ENCODE assay signal across 17 cellular contexts in genomic region chr6:41228616-41229015, GRCh38. TPM values are rescaled to one million over a fixed set of nuclear protein-coding genes. Genes with fewer than 3 reads are reported as not detected.
DNase-seq lines count a peak whose midpoint lies in the region; ATAC-seq, FAIRE-seq and TF ChIP-seq lines count a peak whose summit lies in the region.
"Had no signal": no experiment of that assay in that cellular context is flagged by ENCODE, and none has a peak within 500 bp of the region (broad histone marks: within the 10 kb centered on the region; RNA-seq: fewer than 3 reads in every experiment).

No MANE protein-coding gene starts in this region.

- no peaks in the 10 kb centered on the region for H3K4me1 ChIP-seq in A549
- no peaks in the 10 kb centered on the region for H3K4me1 ChIP-seq in GM23248 (ENCODE audit: insufficient read depth)
- H3K4me1 ChIP-seq in OCI-LY7 (ENCODE audit: insufficient read depth, low read length, poor library complexity, severe bottlenecking), result no peaks in the 10 kb centered on the region
- H3K4me1 ChIP-seq: psoas muscle had no signal

- H3K27ac Mint-ChIP-seq in HFFc6, result no peak overlapping the region; the same call in 1 of the 2 replicates

- no peaks in the 10 kb centered on the region for H3K9me3 Mint-ChIP-seq in HFFc6

- intact Hi-C loops in OCI-LY7 (cut with micrococcal nuclease; ENCODE audit: unreplicated experiment), result no loop called here

- in situ Hi-C loops in GM23248 (cut with MboI), result no loop called here
- in situ Hi-C loops in GM13977 (cut with MboI; ENCODE audit: low pct_unique_long_range_greater_than_20kb, low sequenced_read_pairs, unreplicated experiment), result no loop called here

- H3F3A ChIP-seq in GM23248 (ENCODE audit: insufficient read depth), result no peaks in the 10 kb centered on the region

- no peaks in the 10 kb centered on the region for H3K4me1 Mint-ChIP-seq in HFFc6 (ENCODE audit: low read depth)

- H3K4me2 ChIP-seq in A549 (no peak overlapping the region), GM23248 (ENCODE audit: unreplicated experiment) (no peak overlapping the region), OCI-LY7 (ENCODE audit: low read length) (no peak overlapping the region)
- H3K4me2 ChIP-seq: hepatocyte had no signal

- H3K4me3 ChIP-seq in A549 (no peak overlapping the region), GM23248 (no peak overlapping the region), OCI-LY7 (ENCODE audit: low read depth, low read length, poor library complexity, severe bottlenecking) (no peak overlapping the region), fibroblast of the aortic adventitia (ENCODE audit: low read depth, low read length) (no peak overlapping the region)
- H3K4me3 ChIP-seq: hepatocyte, psoas muscle had no signal

- H3K36me3 ChIP-seq in GM23248 (ENCODE audit: low read depth), result no peaks in the 10 kb centered on the region
- H3K36me3 ChIP-seq in OCI-LY7 (ENCODE audit: insufficient read depth, low read length), result no peaks in the 10 kb centered on the region

- CTCF ChIA-PET in A549 (lab: Yijun Ruan, JAX) (no interaction called here), OCI-LY7 (lab: Charles Lee; ENCODE audit: unreplicated experiment) (no interaction called here)

- no peaks in the 10 kb centered on the region for H3K79me2 ChIP-seq in GM23248 (ENCODE audit: insufficient read depth)
- H3K79me2 ChIP-seq in OCI-LY7 (ENCODE audit: insufficient read depth, low read depth, low read length), result no peaks in the 10 kb centered on the region
- H3K79me2 ChIP-seq: hepatocyte had no signal

- no peaks in the 10 kb centered on the region for H4K20me1 ChIP-seq in GM23248 (ENCODE audit: insufficient read depth)
- H4K20me1 ChIP-seq in OCI-LY7 (ENCODE audit: insufficient read depth, low read length), result no peaks in the 10 kb centered on the region

- POLR2A ChIA-PET in A549 (lab: Yijun Ruan, JAX) (no interaction called here), OCI-LY7 (lab: Charles Lee) (no interaction called here)

- no peaks in the 10 kb centered on the region for H3K9me2 ChIP-seq in GM23248 (ENCODE audit: insufficient read depth)
- no peaks in the 10 kb centered on the region for H3K9me2 ChIP-seq in OCI-LY7 (ENCODE audit: insufficient read depth, low read length)

- no peak overlapping the region for H2AFZ ChIP-seq in GM23248
- no peak overlapping the region for H2AFZ ChIP-seq in OCI-LY7 (ENCODE audit: low read length)
- H2AFZ ChIP-seq: hepatocyte had no signal

- TF ChIP-seq CTCF in A549 (IDR thresholded peaks at IDR 0.05), result no peak
- 0 out of 2 replicates have a peak, but pooled peaks have one; percentile 16 for TF ChIP-seq CTCF in OCI-LY7 (conservative IDR thresholded peaks at IDR 0.05; ENCODE audit: low read length)
- no peak for TF ChIP-seq CTCF in fibroblast of the aortic adventitia (IDR thresholded peaks at IDR 0.05; ENCODE audit: insufficient read depth, low read length)
- no peak for TF ChIP-seq CTCF in GM13977 (IDR thresholded peaks at IDR 0.05; ENCODE audit: extremely low read depth, insufficient read depth, missing control alignments)
- no peak for TF ChIP-seq CTCF in HFFc6 (IDR thresholded peaks at IDR 0.05)

- H3K9ac ChIP-seq in GM23248, result no peak overlapping the region

- H3K4me3 Mint-ChIP-seq in HFFc6, result no peak overlapping the region

- H3K9me3 ChIP-seq in A549 (no peaks in the 10 kb centered on the region), GM23248 (ENCODE audit: low read depth) (no peaks in the 10 kb centered on the region), OCI-LY7 (ENCODE audit: low read length) (no peaks in the 10 kb centered on the region)
- H3K9me3 ChIP-seq: psoas muscle had no signal

- WGBS in A549 (ENCODE audit: missing lambda C conversion rate), result 46% methylated on average over 3 of the region's 5 CpGs
- WGBS in GM23248 (ENCODE audit: low coverage in 1 of 2, low lambda C conversion rate in 2 of 2, missing lambda C conversion rate in 2 of 2), 2 experiments, result 45% methylated on average over 5 of the region's 5 CpGs

- ATAC-seq in A549, result no peak
- no peak for ATAC-seq in GM19035 (IDR thresholded peaks at IDR 0.05; ENCODE audit: unreplicated experiment)
- ATAC-seq: activated CD4-positive, CD25-positive, alpha-beta regulatory T cell treated with anti-CD3 and anti-CD28 coated beads, Interleukin-2, amount 50 U/mL, for 24 hours; psoas muscle had no signal

- H3K27me3 Mint-ChIP-seq in HFFc6 (ENCODE audit: insufficient read depth), result peaks cover 16% of the 10 kb centered on the region

- no peak for TF ChIP-seq RAD21 in A549 (conservative IDR thresholded peaks at IDR 0.05 in 1 of 2, IDR thresholded peaks at IDR 0.05 in 1 of 2)

- H3K27me3 ChIP-seq in GM23248 (replicated peaks; ENCODE audit: insufficient read depth), result peaks cover 4% of the 10 kb centered on the region; the same call in 1 of the 2 replicates

- no peak for TF ChIP-seq EP300 in A549 (IDR thresholded peaks at IDR 0.05)

- H3K36me3 Mint-ChIP-seq in HFFc6 (ENCODE audit: low read depth), result no peaks in the 10 kb centered on the region

- BruUV-seq in OCI-LY7 (replicated peaks; lab: Mats Ljungman, UMichigan), result no TSS peak

- H3K27ac ChIP-seq in A549, result no peak overlapping the region
- no peak overlapping the region for H3K27ac ChIP-seq in GM23248
- no peak overlapping the region for H3K27ac ChIP-seq in OCI-LY7 (ENCODE audit: low read depth, low read length, poor library complexity, severe bottlenecking)
- H3K27ac ChIP-seq: hepatocyte, psoas muscle had no signal

- FAIRE-seq in A549 (lab: Jason Lieb, UNC), result no peak
- FAIRE-seq: astrocyte had no signal

- TF ChIP-seq POLR2A in A549 (IDR thresholded peaks at IDR 0.05; ENCODE audit: low read length), result no peak

- DNase-seq in A549 (ENCODE audit: low read depth in 1 of 2, low spot score in 1 of 2) (peak in 1 of 2 experiments; percentile 37), GM23248 (peak; percentile 5), OCI-LY7 (ENCODE audit: low spot score) (no peak), fibroblast of the aortic adventitia (ENCODE audit: low read depth) (peak; percentile 14), GM13977 (ENCODE audit: low spot score) (no peak), HCEC 1CT (no peak), HFFc6 (no peak)
- DNase-seq: NCI-H1092 treated with DMSO at 0.1 percent for 48 hours; NCI-H524 treated with DMSO at 0.1 percent for 48 hours; psoas muscle; stimulated activated CD4-positive, alpha-beta T cell treated with anti-CD3 and anti-CD28 coated beads, Interleukin-2, amount 100 ng/mL, for 24 hours; stimulated activated naive CD4-positive, alpha-beta T cell treated with Interleukin-2 at 50 U/mL for 16 hours had no signal

TF ChIP-seq in A549, 52 proteins besides CTCF, POLR2A, EP300 and RAD21:
- TF ChIP-seq ZNF302 (CRISPR knock-in tag; IDR thresholded peaks at IDR 0.05) (no peak), NFE2L2 (conservative IDR thresholded peaks at IDR 0.05; ENCODE audit: low read length) (no peak), SMC3 (IDR thresholded peaks at IDR 0.05) (no peak), MAFK (IDR thresholded peaks at IDR 0.05; ENCODE audit: partially characterized antibody) (peak; percentile 20)

RNA-seq across cellular contexts. Expression of gene TREML4, which starts 0.5 kb away (rescaled TPM):
- polyA plus RNA-seq in A549 (2011; rRNA removed), result not detected in 2 replicates
- 0.03 TPM in 1 of 2 replicates, not detected in the other for polyA plus RNA-seq in A549 (2012; cell fraction: cytosol; rRNA removed)
- not detected in 2 replicates for polyA plus RNA-seq in A549 (2012; cell fraction: nucleus; rRNA removed)
- polyA plus RNA-seq in A549 (2017; fragmentation: RNase III; extraction: RNeasy Plus Mini Kit Qiagen cat#74134 plus additional on column Dnase treatment), result not detected in 3 replicates
- polyA minus RNA-seq in A549 (2011; rRNA and poly(A)+ RNA removed), result not detected in 2 replicates
- total RNA-seq in GM23248 (2014; rRNA removed; shearing (Covaris generic)), result not detected in 2 replicates
- not detected in 2 replicates for polyA plus RNA-seq in GM23248 (2016; fragmentation: Nextera tagmentation; extraction: Ambion mirVana)
- total RNA-seq in OCI-LY7 (2014; rRNA removed; shearing (Covaris generic)), result not detected in 2 replicates
- not detected in 2 replicates for total RNA-seq in OCI-LY7 (2022)
- total RNA-seq in fibroblast of the aortic adventitia (ENCODE audit: low replicate concordance), result not detected in 2 replicates
- total RNA-seq in HFFc6 (2021; fragmentation: NEBNext Ultra II Directional; extraction: Animal tissue kit (Norgen Biotek cat#: 25700)), result not detected
- total RNA-seq: astrocyte, hepatocyte, lung microvascular endothelial cell, psoas muscle had no signal
- polyA plus RNA-seq: hepatocyte had no signal

RNA-seq across cellular contexts. Expression of gene TREML2, which starts 27.7 kb away (rescaled TPM):
- polyA plus RNA-seq in A549 (2011; rRNA removed), result not detected in 2 replicates
- not detected in 2 replicates for polyA plus RNA-seq in A549 (2012; cell fraction: cytosol; rRNA removed)
- not detected in 2 replicates for polyA plus RNA-seq in A549 (2012; cell fraction: nucleus; rRNA removed)
- not detected in 3 replicates for polyA plus RNA-seq in A549 (2017; fragmentation: RNase III; extraction: RNeasy Plus Mini Kit Qiagen cat#74134 plus additional on column Dnase treatment)
- polyA minus RNA-seq in A549 (2011; rRNA and poly(A)+ RNA removed), result not detected in 2 replicates
- not detected in 2 replicates for total RNA-seq in GM23248 (2014; rRNA removed; shearing (Covaris generic))
- polyA plus RNA-seq in GM23248 (2016; fragmentation: Nextera tagmentation; extraction: Ambion mirVana), result not detected in 2 replicates
- 5.5 and 6.2 TPM in 2 replicates for total RNA-seq in OCI-LY7 (2014; rRNA removed; shearing (Covaris generic))
- 15.1 and 17.4 TPM in 2 replicates for total RNA-seq in OCI-LY7 (2022)
- total RNA-seq in fibroblast of the aortic adventitia (ENCODE audit: low replicate concordance), result not detected in 2 replicates
- total RNA-seq in HFFc6 (2021; fragmentation: NEBNext Ultra II Directional; extraction: Animal tissue kit (Norgen Biotek cat#: 25700)), result not detected
- total RNA-seq: astrocyte, lung microvascular endothelial cell had no signal
- polyA plus RNA-seq: hepatocyte had no signal

RNA-seq across cellular contexts. Expression of gene TREM1, which starts 57.9 kb away (rescaled TPM):
- not detected in 2 replicates for polyA plus RNA-seq in A549 (2011; rRNA removed)
- not detected in 2 replicates for polyA plus RNA-seq in A549 (2012; cell fraction: cytosol; rRNA removed)
- not detected in 2 replicates for polyA plus RNA-seq in A549 (2012; cell fraction: nucleus; rRNA removed)
- polyA plus RNA-seq in A549 (2017; fragmentation: RNase III; extraction: RNeasy Plus Mini Kit Qiagen cat#74134 plus additional on column Dnase treatment), result not detected in 3 replicates
- polyA minus RNA-seq in A549 (2011; rRNA and poly(A)+ RNA removed), result not detected in 2 replicates
- total RNA-seq in GM23248 (2014; rRNA removed; shearing (Covaris generic)), result not detected in 2 replicates
- not detected in 2 replicates for polyA plus RNA-seq in GM23248 (2016; fragmentation: Nextera tagmentation; extraction: Ambion mirVana)
- 0.19 TPM in 1 of 2 replicates, not detected in the other for total RNA-seq in OCI-LY7 (2014; rRNA removed; shearing (Covaris generic))
- total RNA-seq in OCI-LY7 (2022), result 0.51 and 0.55 TPM in 2 replicates
- total RNA-seq in fibroblast of the aortic adventitia (ENCODE audit: low replicate concordance), result 0.36 TPM in 1 of 2 replicates, not detected in the other
- total RNA-seq in HFFc6 (2021; fragmentation: NEBNext Ultra II Directional; extraction: Animal tissue kit (Norgen Biotek cat#: 25700)), result under 1 TPM in 1 of 6 experiments, not detected in 5; 0.09 TPM
- total RNA-seq: lung microvascular endothelial cell had no signal

Comparison
In these comparisons a context has a peak if more than half of its experiments do, and no peak if none do; other contexts are left out.
1. DNase-seq: peak in GM23248 (single experiment) and fibroblast of the aortic adventitia (single experiment); none in OCI-LY7 (single experiment), GM13977 (single experiment), HCEC 1CT (single experiment) and HFFc6 (single experiment).